ENCODE assay signal across 22 cellular contexts in genomic region chr6:34897708-34898107, GRCh38.
"Had no signal": no experiment of that assay in that cellular context is flagged by ENCODE, and none has a peak within 500 bp of the region (broad histone marks: within the 10 kb centered on the region; RNA-seq: fewer than 3 reads in every experiment).

No MANE protein-coding gene starts in this region.

- H3K27ac ChIP-seq: psoas muscle, right lobe of liver, stomach had no signal

- DNase-seq: activated B cell treated with CpG ODN at 0.5 μM for 24 hours; activated CD4-positive, alpha-beta T cell treated with anti-CD3 and anti-CD28 coated beads for 36 hours; activated CD4-positive, alpha-beta T cell treated with anti-CD3 and anti-CD28 coated beads, Interleukin-2, amount 50 U/mL, for 48 hours; activated CD8-positive, alpha-beta memory T cell treated with anti-CD3 and anti-CD28 coated beads, Interleukin-2, amount 50 U/mL, for 48 hours; activated naive CD4-positive, alpha-beta T cell; activated T-cell treated with anti-CD3 and anti-CD28 coated beads, Interleukin-2, amount 50 U/mL, for 4 hours; central memory CD4-positive, alpha-beta T cell; effector memory CD8-positive, alpha-beta T cell; gastrocnemius medialis; head of caudate nucleus; islet precursor cell; left colon; naive thymus-derived CD8-positive, alpha-beta T cell; psoas muscle; right lobe of liver; small intestine; stimulated activated CD4-positive, alpha-beta T cell treated with anti-CD3 and anti-CD28 coated beads, Interleukin-2, amount 100 ng/mL, for 24 hours; stomach had no signal

- ATAC-seq: activated CD4-positive, alpha-beta T cell treated with anti-CD3 and anti-CD28 coated beads for 36 hours; activated T-cell treated with anti-CD3 and anti-CD28 coated beads, Interleukin-2, amount 50 U/mL, for 4 hours; effector memory CD8-positive, alpha-beta T cell; esophagus mucosa; left colon; naive thymus-derived CD8-positive, alpha-beta T cell; stimulated activated effector memory CD8-positive, alpha-beta T cell treated with anti-CD3 and anti-CD28 coated beads, Interleukin-12 subunit alpha, Interleukin-12 subunit beta, amount 100 ng/mL, for 72 hours had no signal

- H3K4me3 ChIP-seq: gastrocnemius medialis, psoas muscle, right lobe of liver, stomach had no signal

- H3K9me3 ChIP-seq: gastrocnemius medialis, psoas muscle, right lobe of liver, stomach had no signal

- H3K36me3 ChIP-seq: gastrocnemius medialis, right lobe of liver, stomach had no signal

- H3K27me3 ChIP-seq: gastrocnemius medialis, right lobe of liver, stomach had no signal

- FAIRE-seq: astrocyte, endothelial cell of umbilical vein, small intestine had no signal
